2 cellular contexts compared by ENCODE assay signal in genomic region chr9:130193531-130194405, GRCh38.
TF ChIP-seq lines count a peak whose summit lies in the region.

No MANE protein-coding gene starts in this region.

TF ChIP-seq in H1, 55 proteins besides CTCF, POLR2A, EP300 and RAD21 (continued from another document):
- TF ChIP-seq POU5F1 (IDR thresholded peaks at IDR 0.05; ENCODE audit: low read depth, low read length) = no peak

TF ChIP-seq in neural cell, 6 proteins besides CTCF, POLR2A, EP300 and RAD21 (continued from another document):
- TF ChIP-seq, protein P1, sequence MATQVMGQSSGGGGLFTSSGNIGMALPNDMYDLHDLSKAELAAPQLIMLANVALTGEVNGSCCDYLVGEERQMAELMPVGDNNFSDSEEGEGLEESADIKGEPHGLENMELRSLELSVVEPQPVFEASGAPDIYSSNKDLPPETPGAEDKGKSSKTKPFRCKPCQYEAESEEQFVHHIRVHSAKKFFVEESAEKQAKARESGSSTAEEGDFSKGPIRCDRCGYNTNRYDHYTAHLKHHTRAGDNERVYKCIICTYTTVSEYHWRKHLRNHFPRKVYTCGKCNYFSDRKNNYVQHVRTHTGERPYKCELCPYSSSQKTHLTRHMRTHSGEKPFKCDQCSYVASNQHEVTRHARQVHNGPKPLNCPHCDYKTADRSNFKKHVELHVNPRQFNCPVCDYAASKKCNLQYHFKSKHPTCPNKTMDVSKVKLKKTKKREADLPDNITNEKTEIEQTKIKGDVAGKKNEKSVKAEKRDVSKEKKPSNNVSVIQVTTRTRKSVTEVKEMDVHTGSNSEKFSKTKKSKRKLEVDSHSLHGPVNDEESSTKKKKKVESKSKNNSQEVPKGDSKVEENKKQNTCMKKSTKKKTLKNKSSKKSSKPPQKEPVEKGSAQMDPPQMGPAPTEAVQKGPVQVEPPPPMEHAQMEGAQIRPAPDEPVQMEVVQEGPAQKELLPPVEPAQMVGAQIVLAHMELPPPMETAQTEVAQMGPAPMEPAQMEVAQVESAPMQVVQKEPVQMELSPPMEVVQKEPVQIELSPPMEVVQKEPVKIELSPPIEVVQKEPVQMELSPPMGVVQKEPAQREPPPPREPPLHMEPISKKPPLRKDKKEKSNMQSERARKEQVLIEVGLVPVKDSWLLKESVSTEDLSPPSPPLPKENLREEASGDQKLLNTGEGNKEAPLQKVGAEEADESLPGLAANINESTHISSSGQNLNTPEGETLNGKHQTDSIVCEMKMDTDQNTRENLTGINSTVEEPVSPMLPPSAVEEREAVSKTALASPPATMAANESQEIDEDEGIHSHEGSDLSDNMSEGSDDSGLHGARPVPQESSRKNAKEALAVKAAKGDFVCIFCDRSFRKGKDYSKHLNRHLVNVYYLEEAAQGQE (IDR thresholded peaks at IDR 0.05; ENCODE audit: borderline replicate concordance) = no peak
- TF ChIP-seq EZH2 (IDR thresholded peaks at IDR 0.05; ENCODE audit: borderline replicate concordance, insufficient read depth, low read length, poor library complexity, severe bottlenecking) (no peak), SMC3 (conservative IDR thresholded peaks at IDR 0.05; ENCODE audit: poor library complexity) (no peak)
